ENCODE assay signal across 15 cellular contexts in the genomic region with DNA sequence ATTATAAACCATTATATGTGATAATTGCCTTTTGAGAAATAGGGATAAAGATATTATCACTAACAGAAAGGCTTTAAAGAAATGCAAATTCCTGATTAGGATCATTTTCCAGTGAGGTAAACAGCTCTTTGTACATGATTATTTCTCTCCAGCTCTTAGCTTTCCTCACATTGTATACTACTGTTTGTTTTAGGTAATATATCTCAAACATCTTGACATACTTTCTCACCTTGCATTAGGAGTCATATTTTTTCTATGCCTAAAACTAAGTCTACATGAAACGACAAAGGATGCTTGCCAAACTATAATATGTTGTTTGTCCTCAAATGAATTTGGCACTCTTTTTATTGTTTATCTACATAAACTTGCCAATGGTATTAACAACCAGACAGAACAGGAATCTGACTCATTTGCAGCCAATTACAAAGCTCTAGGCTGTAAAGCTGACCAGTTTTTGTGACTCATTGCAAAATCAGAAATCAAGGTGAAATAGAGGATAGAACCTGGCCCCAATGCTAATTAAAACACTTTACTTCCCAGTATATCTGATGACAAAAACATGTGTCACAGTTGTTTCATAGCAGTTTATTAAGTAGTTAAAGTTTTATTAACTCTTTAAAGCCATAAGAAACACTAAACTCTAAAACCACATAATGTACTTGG.
A peak's percentile ranks its signal among the peaks of the same experiment; 100 is the strongest.
DNase-seq lines count a peak whose midpoint lies in the region; ATAC-seq and TF ChIP-seq lines count a peak whose summit lies in the region.
"Had no signal": no experiment of that assay in that cellular context is flagged by ENCODE, and none has a peak within 500 bp of the region (broad histone marks: within the 10 kb centered on the region; RNA-seq: fewer than 3 reads in every experiment).

No MANE protein-coding gene starts in this region.

- peak; percentile 6 for DNase-seq in NCI-H1105 treated with DMSO at 0.1 percent for 48 hours (lab: John Stamatoyannopoulos, UW)
- DNase-seq in NCI-H1105 (lab: John Stamatoyannopoulos, UW) = no peak
- DNase-seq in RWPE2 (ENCODE audit: low spot score) = no peak
- DNase-seq in fibroblast of pulmonary artery (ENCODE audit: low read depth) = peak; percentile 8
- peak; percentile 9 for DNase-seq in stromal cell of bone marrow (ENCODE audit: low read depth)
- no peak for DNase-seq in occipital lobe (lab: John Stamatoyannopoulos, UW)
- no peak for DNase-seq in stimulated activated CD4-positive, alpha-beta T cell treated with anti-CD3 and anti-CD28 coated beads, Interleukin-2, amount 100 ng/mL, for 24 hours
- DNase-seq: 8988T; activated CD4-positive, alpha-beta T cell treated with anti-CD3 and anti-CD28 coated beads, Interleukin-2, amount 50 U/mL, for 1 hour; Calu3; erythroblast; NCI-H1092; stimulated activated CD4-positive, alpha-beta T cell treated with anti-CD3 and anti-CD28 coated beads, Interleukin-12 subunit alpha, Interleukin-12 subunit beta, amount 100 ng/mL, for 4 hours; T-helper 2 cell had no signal

- H3K4me3 ChIP-seq in RWPE2 (ENCODE audit: severe bottlenecking) = no peak overlapping the region
- no peak overlapping the region for H3K4me3 ChIP-seq in fibroblast of pulmonary artery (replicated peaks; ENCODE audit: low read depth, low read length)

- H3K4me1 ChIP-seq in RWPE2 (ENCODE audit: insufficient read depth, poor library complexity, severe bottlenecking) = peaks cover 12% of the 10 kb centered on the region

- H3K9me3 ChIP-seq in RWPE2 (ENCODE audit: severe bottlenecking) = no peaks in the 10 kb centered on the region

- ATAC-seq in RWPE2 (ENCODE audit: low read depth) = peak; percentile 96
- ATAC-seq in HG03108 (IDR thresholded peaks at IDR 0.05; ENCODE audit: unreplicated experiment) = no peak

- peak overlapping the region; percentile 13 for H3K27ac ChIP-seq in RWPE2 (ENCODE audit: poor library complexity, severe bottlenecking)

- no peaks in the 10 kb centered on the region for H3K27me3 ChIP-seq in RWPE2 (ENCODE audit: insufficient read depth, poor library complexity, severe bottlenecking)

- no peaks in the 10 kb centered on the region for H3K36me3 ChIP-seq in RWPE2 (ENCODE audit: low read depth)

- TF ChIP-seq CTCF in RWPE2 (IDR thresholded peaks at IDR 0.05; ENCODE audit: poor library complexity, severe bottlenecking) (no peak), fibroblast of pulmonary artery (IDR thresholded peaks at IDR 0.05; ENCODE audit: low read length, missing control alignments) (no peak)

Comparison
In these comparisons a context has a peak if more than half of its experiments do, and no peak if none do; other contexts are left out.
1. DNase-seq: peak in NCI-H1105 treated with DMSO at 0.1 percent for 48 hours (single experiment), fibroblast of pulmonary artery (single experiment) and stromal cell of bone marrow (single experiment); none in NCI-H1105 (single experiment), RWPE2 (single experiment), occipital lobe (single experiment) and stimulated activated CD4-positive, alpha-beta T cell treated with anti-CD3 and anti-CD28 coated beads, Interleukin-2, amount 100 ng/mL, for 24 hours (0 of 2).